21 cellular contexts compared by ENCODE assay signal in the genomic region with DNA sequence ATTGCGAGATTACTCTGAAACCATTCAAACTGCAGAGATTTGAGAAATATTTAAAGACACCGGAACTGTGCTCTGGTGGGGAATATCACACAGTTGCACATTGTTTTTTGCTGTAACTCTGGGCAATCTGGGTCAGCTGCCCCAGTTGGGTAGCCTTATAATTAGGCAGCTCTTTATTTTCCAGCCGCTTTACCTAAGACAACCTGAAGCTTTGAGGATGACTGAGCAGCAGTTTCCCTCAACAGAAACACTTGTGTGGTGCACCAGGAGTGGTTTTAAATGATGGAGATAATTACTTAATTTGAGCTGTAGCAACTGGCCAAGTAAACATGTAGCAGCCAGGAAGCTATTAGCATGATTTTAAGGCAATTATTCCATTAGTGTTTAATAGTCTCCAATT. TPM values are rescaled to one million over a fixed set of nuclear protein-coding genes. Genes with fewer than 3 reads are reported as not detected.
"Had no signal": no experiment of that assay in that cellular context is flagged by ENCODE, and none has a peak within 500 bp of the region (broad histone marks: within the 10 kb centered on the region; RNA-seq: fewer than 3 reads in every experiment).

No MANE protein-coding gene starts in this region.

- ATAC-seq: activated CD8-positive, alpha-beta T cell treated with anti-CD3 and anti-CD28 coated beads for 36 hours; foreskin keratinocyte had no signal

- H3K36me3 ChIP-seq: ascending aorta, thyroid gland had no signal

- H3K9me3 ChIP-seq: ascending aorta, thyroid gland had no signal

- H3K27me3 ChIP-seq: ascending aorta, thyroid gland had no signal

- DNase-seq: activated CD4-positive, alpha-beta T cell treated with anti-CD3 and anti-CD28 coated beads, Interleukin-2, amount 10 ng/mL, durations not matched to agents 24 days and 14 days; activated CD4-positive, CD25-positive, alpha-beta regulatory T cell; activated CD8-positive, alpha-beta T cell treated with anti-CD3 and anti-CD28 coated beads for 36 hours; activated T-cell treated with anti-CD3 and anti-CD28 coated beads, Interleukin-2, amount 50 U/mL, for 1 hour; dermis blood vessel endothelial cell; effector memory CD4-positive, alpha-beta T cell; foreskin keratinocyte; hypothalamus; kidney; occipital lobe; retina; stimulated activated CD4-positive, alpha-beta T cell treated with anti-CD3 and anti-CD28 coated beads, Interleukin-12 subunit alpha, Interleukin-12 subunit beta, amount 100 ng/mL, for 4 hours; stimulated activated CD4-positive, alpha-beta T cell treated with anti-CD3 and anti-CD28 coated beads, Interleukin-1b, Interleukin-23, amount 100 ng/mL, for 48 hours; stimulated activated naive CD4-positive, alpha-beta T cell treated with Interleukin-2 at 50 U/mL for 16 hours; T1000; thyroid gland had no signal

- H3K9me3 Mint-ChIP-seq: activated CD4-positive, alpha-beta T cell treated with anti-CD3 and anti-CD28 coated beads, Interleukin-2, amount 10 ng/mL, durations not matched to agents 24 days and 14 days; activated CD8-positive, alpha-beta T cell treated with anti-CD3 and anti-CD28 coated beads for 36 hours; activated naive CD4-positive, alpha-beta T cell treated with anti-CD3 and anti-CD28 coated beads, Interleukin-2, amount 50 U/mL, for 24 hours; memory B cell had no signal

- H3K4me3 ChIP-seq: ascending aorta, thyroid gland had no signal

- H3K4me1 Mint-ChIP-seq: activated CD4-positive, alpha-beta T cell treated with anti-CD3 and anti-CD28 coated beads, Interleukin-2, amount 10 ng/mL, durations not matched to agents 24 days and 14 days; activated naive CD4-positive, alpha-beta T cell treated with anti-CD3 and anti-CD28 coated beads, Interleukin-2, amount 50 U/mL, for 24 hours; memory B cell had no signal

- H3K4me1 ChIP-seq: ascending aorta, foreskin keratinocyte, thyroid gland had no signal

- H3K27ac ChIP-seq: ascending aorta, epithelial cell of prostate, foreskin keratinocyte, thyroid gland had no signal

- H3K4me3 Mint-ChIP-seq: activated CD4-positive, alpha-beta T cell treated with anti-CD3 and anti-CD28 coated beads, Interleukin-2, amount 10 ng/mL, durations not matched to agents 24 days and 14 days; activated CD8-positive, alpha-beta T cell treated with anti-CD3 and anti-CD28 coated beads for 36 hours; activated naive CD4-positive, alpha-beta T cell treated with anti-CD3 and anti-CD28 coated beads, Interleukin-2, amount 50 U/mL, for 24 hours; memory B cell had no signal

- H3K27ac Mint-ChIP-seq: activated CD4-positive, alpha-beta T cell treated with anti-CD3 and anti-CD28 coated beads, Interleukin-2, amount 10 ng/mL, durations not matched to agents 24 days and 14 days; activated CD8-positive, alpha-beta T cell treated with anti-CD3 and anti-CD28 coated beads for 36 hours; activated naive CD4-positive, alpha-beta T cell treated with anti-CD3 and anti-CD28 coated beads, Interleukin-2, amount 50 U/mL, for 24 hours; memory B cell had no signal

- H3K36me3 Mint-ChIP-seq: activated naive CD4-positive, alpha-beta T cell treated with anti-CD3 and anti-CD28 coated beads, Interleukin-2, amount 50 U/mL, for 24 hours; memory B cell had no signal

RNA-seq across cellular contexts. Expression of a gene that starts 2.9 kb away (rescaled TPM):
- total RNA-seq: activated CD4-positive, alpha-beta T cell treated with anti-CD3 and anti-CD28 coated beads, Interleukin-2, amount 10 ng/mL, durations not matched to agents 24 days and 14 days; activated CD8-positive, alpha-beta T cell treated with anti-CD3 and anti-CD28 coated beads for 36 hours; chondrocyte; foreskin keratinocyte had no signal
- polyA plus RNA-seq: foreskin keratinocyte had no signal
